20 cellular contexts compared by ENCODE assay signal in genomic region chr7:131819891-131820290, GRCh38.
"Had no signal": no experiment of that assay in that cellular context is flagged by ENCODE, and none has a peak within 500 bp of the region (broad histone marks: within the 10 kb centered on the region; RNA-seq: fewer than 3 reads in every experiment).

No MANE protein-coding gene starts in this region.

- H3K27me3 ChIP-seq: brain microvascular endothelial cell, dorsolateral prefrontal cortex, foreskin keratinocyte, right atrium auricular region, thyroid gland had no signal

- H3K4me1 ChIP-seq: foreskin keratinocyte, left ventricle myocardium inferior, prostate gland, right atrium auricular region, thyroid gland had no signal

- H3K36me3 ChIP-seq: brain microvascular endothelial cell, left ventricle myocardium inferior, prostate gland, right atrium auricular region, thyroid gland had no signal

- H3K4me3 ChIP-seq: dorsolateral prefrontal cortex, left ventricle myocardium inferior, prostate gland, right atrium auricular region, thyroid gland had no signal

- H3K9me3 ChIP-seq: left ventricle myocardium inferior, prostate gland, right atrium auricular region, thyroid gland had no signal

- H3K27ac ChIP-seq: brain microvascular endothelial cell, dorsolateral prefrontal cortex, epithelial cell of prostate, foreskin keratinocyte, left ventricle myocardium inferior, prostate gland, right atrium auricular region, thyroid gland had no signal

- DNase-seq: activated B cell treated with CpG ODN at 0.5 μM for 24 hours; activated CD4-positive, alpha-beta T cell treated with anti-CD3 and anti-CD28 coated beads for 48 hours; activated CD8-positive, alpha-beta T cell treated with anti-CD3 and anti-CD28 coated beads for 36 hours; activated naive CD4-positive, alpha-beta T cell treated with Interleukin-2 at 50 U/mL for 16 hours; activated naive CD8-positive, alpha-beta T cell treated with anti-CD3 and anti-CD28 coated beads, Interleukin-2, amount 10 ng/mL, durations not matched to agents 7 days and 5 days; activated T-cell treated with anti-CD3 and anti-CD28 coated beads, Interleukin-2, amount 50 U/mL, for 1 hour; brain microvascular endothelial cell; central memory CD4-positive, alpha-beta T cell; dorsolateral prefrontal cortex; foreskin keratinocyte; immature natural killer cell; kidney glomerular epithelial cell; left ventricle myocardium inferior; mammary epithelial cell; stimulated activated CD4-positive, alpha-beta T cell treated with anti-CD3 and anti-CD28 coated beads, Interleukin-2, amount 100 ng/mL, for 24 hours; stimulated activated naive CD4-positive, alpha-beta T cell treated with Interleukin-2 at 50 U/mL for 16 hours; thyroid gland had no signal
